35 cellular contexts compared by ENCODE assay signal in genomic region chr6:107161521-107161920, GRCh38.
"Had no signal": no experiment of that assay in that cellular context is flagged by ENCODE, and none has a peak within 500 bp of the region (broad histone marks: within the 10 kb centered on the region; RNA-seq: fewer than 3 reads in every experiment).

No MANE protein-coding gene starts in this region.

- H3K4me1 Mint-ChIP-seq: activated B cell treated with CpG ODN at 0.5 μM for 24 hours; activated CD4-positive, alpha-beta T cell treated with anti-CD3 and anti-CD28 coated beads, Interleukin-2, amount 10 ng/mL, durations not matched to agents 24 days and 14 days; activated naive CD8-positive, alpha-beta T cell treated with anti-CD3 and anti-CD28 coated beads for 36 hours; activated T-helper 17 cell treated with anti-CD3 and anti-CD28 coated beads, Interleukin-2, amount 50 U/mL, for 72 hours had no signal

- H3K4me1 ChIP-seq: adrenal gland, body of pancreas, breast epithelium had no signal

- H3K27ac Mint-ChIP-seq: activated B cell treated with CpG ODN at 0.5 μM for 24 hours; activated CD4-positive, alpha-beta memory T cell treated with anti-CD3 and anti-CD28 coated beads for 36 hours; activated CD4-positive, alpha-beta T cell treated with anti-CD3 and anti-CD28 coated beads, Interleukin-2, amount 10 ng/mL, durations not matched to agents 24 days and 14 days; activated CD8-positive, alpha-beta T cell treated with anti-CD3 and anti-CD28 coated beads for 36 hours; activated naive CD4-positive, alpha-beta T cell treated with anti-CD3 and anti-CD28 coated beads for 36 hours; activated naive CD8-positive, alpha-beta T cell treated with anti-CD3 and anti-CD28 coated beads for 36 hours; activated T-cell treated with anti-CD3 and anti-CD28 coated beads, Interleukin-2, amount 50 U/mL, for 72 hours; activated T-helper 1 cell treated with anti-CD3 and anti-CD28 coated beads, Interleukin-12 subunit alpha, Interleukin-12 subunit beta, Interleukin-2, Interleukin-4 antibody, amounts not matched to agents 30 ng/mL and 10 ng/mL and 1 ng/mL, durations not matched to agents 14 hours and 24 hours and 36 hours; activated T-helper 17 cell treated with anti-CD3 and anti-CD28 coated beads, Interleukin-2, amount 50 U/mL, for 72 hours; T-helper 1 cell treated with Interleukin-12 subunit alpha and Interleukin-12 subunit beta and Interleukin-4 antibody, amounts not matched to agents 30 μg/mL and 1 μg/mL, for 36 hours; T-helper 2 cell treated with Interferon-gamma antibody and Interleukin-4, amounts not matched to agents 5 μg/mL and 100 μg/mL, for 36 hours had no signal

- H3K36me3 Mint-ChIP-seq: activated CD4-positive, alpha-beta memory T cell treated with anti-CD3 and anti-CD28 coated beads for 36 hours; activated naive CD4-positive, alpha-beta T cell treated with anti-CD3 and anti-CD28 coated beads, Interleukin-2, amount 50 U/mL, for 72 hours; activated naive CD8-positive, alpha-beta T cell treated with anti-CD3 and anti-CD28 coated beads for 36 hours had no signal

- H3K36me3 ChIP-seq: adrenal gland, brain microvascular endothelial cell, breast epithelium had no signal

- H3K27ac ChIP-seq: adrenal gland, body of pancreas, brain microvascular endothelial cell, breast epithelium, VCaP had no signal

- DNase-seq: activated B cell treated with CpG ODN at 0.5 μM for 24 hours; activated CD4-positive, alpha-beta memory T cell treated with anti-CD3 and anti-CD28 coated beads for 36 hours; activated CD4-positive, alpha-beta T cell treated with anti-CD3 and anti-CD28 coated beads for 4 hours; activated CD4-positive, alpha-beta T cell treated with anti-CD3 and anti-CD28 coated beads, Interleukin-2, amount 10 ng/mL, durations not matched to agents 24 days and 14 days; activated CD4-positive, alpha-beta T cell treated with anti-CD3 and anti-CD28 coated beads, Interleukin-2, amount 50 U/mL, for 1 hour; activated CD4-positive, alpha-beta T cell treated with anti-CD3 and anti-CD28 coated beads, Interleukin-2, amount 50 U/mL, for 4 hours; activated CD4-positive, CD25-positive, alpha-beta regulatory T cell treated with anti-CD3 and anti-CD28 coated beads, Interleukin-2, amount 50 U/mL, for 72 hours; activated CD8-positive, alpha-beta memory T cell treated with anti-CD3 and anti-CD28 coated beads, Interleukin-2, amount 50 U/mL, for 4 hours; activated CD8-positive, alpha-beta T cell treated with anti-CD3 and anti-CD28 coated beads for 36 hours; activated effector memory CD4-positive, alpha-beta T cell treated with anti-CD3 and anti-CD28 coated beads, Interleukin-2, amount 50 U/mL, for 16 hours; activated gamma-delta T cell treated with Interleukin-2 at 50 U/mL for 16 hours; activated naive CD4-positive, alpha-beta T cell; activated naive CD4-positive, alpha-beta T cell treated with anti-CD3 and anti-CD28 coated beads for 36 hours; activated naive CD4-positive, alpha-beta T cell treated with anti-CD3 and anti-CD28 coated beads, Interleukin-2, amount 50 U/mL, for 16 hours; activated naive CD8-positive, alpha-beta T cell treated with anti-CD3 and anti-CD28 coated beads for 36 hours; activated T-cell treated with anti-CD3 and anti-CD28 coated beads for 4 hours; activated T-cell treated with anti-CD3 and anti-CD28 coated beads, Interleukin-2, amount 50 U/mL, for 1 hour; activated T-cell treated with anti-CD3 and anti-CD28 coated beads, Interleukin-2, amount 50 U/mL, for 4 hours; activated T-cell treated with anti-CD3 and anti-CD28 coated beads, Interleukin-2, amount 50 U/mL, for 72 hours; adrenal gland; amniotic stem cell; aorta; body of pancreas; brain microvascular endothelial cell; central memory CD4-positive, alpha-beta T cell; T-helper 1 cell; T-helper 2 cell; T-helper 9 cell had no signal

- H3K27me3 Mint-ChIP-seq: activated B cell treated with CpG ODN at 0.5 μM for 24 hours; activated CD4-positive, alpha-beta memory T cell treated with anti-CD3 and anti-CD28 coated beads for 36 hours; activated CD4-positive, alpha-beta T cell treated with anti-CD3 and anti-CD28 coated beads, Interleukin-2, amount 10 ng/mL, durations not matched to agents 24 days and 14 days; activated CD8-positive, alpha-beta T cell treated with anti-CD3 and anti-CD28 coated beads for 36 hours; activated naive CD8-positive, alpha-beta T cell treated with anti-CD3 and anti-CD28 coated beads for 36 hours; activated T-helper 17 cell treated with anti-CD3 and anti-CD28 coated beads, Interleukin-2, amount 50 U/mL, for 72 hours had no signal

- H3K9me3 Mint-ChIP-seq: activated B cell treated with CpG ODN at 0.5 μM for 24 hours; activated CD4-positive, alpha-beta memory T cell treated with anti-CD3 and anti-CD28 coated beads for 36 hours; activated CD4-positive, alpha-beta T cell treated with anti-CD3 and anti-CD28 coated beads, Interleukin-2, amount 10 ng/mL, durations not matched to agents 24 days and 14 days; activated CD8-positive, alpha-beta T cell treated with anti-CD3 and anti-CD28 coated beads for 36 hours; activated naive CD4-positive, alpha-beta T cell treated with anti-CD3 and anti-CD28 coated beads for 36 hours; activated naive CD4-positive, alpha-beta T cell treated with anti-CD3 and anti-CD28 coated beads, Interleukin-2, amount 50 U/mL, for 72 hours; activated naive CD8-positive, alpha-beta T cell treated with anti-CD3 and anti-CD28 coated beads for 36 hours; activated T-cell treated with anti-CD3 and anti-CD28 coated beads, Interleukin-2, amount 50 U/mL, for 4 hours; activated T-cell treated with anti-CD3 and anti-CD28 coated beads, Interleukin-2, amount 50 U/mL, for 72 hours; activated T-helper 1 cell treated with anti-CD3 and anti-CD28 coated beads, Interleukin-12 subunit alpha, Interleukin-12 subunit beta, Interleukin-2, Interleukin-4 antibody, amounts not matched to agents 30 ng/mL and 10 ng/mL and 1 ng/mL, durations not matched to agents 14 hours and 24 hours and 36 hours; activated T-helper 17 cell treated with anti-CD3 and anti-CD28 coated beads, Interleukin-2, amount 50 U/mL, for 72 hours; T-helper 1 cell treated with Interleukin-12 subunit alpha and Interleukin-12 subunit beta and Interleukin-4 antibody, amounts not matched to agents 30 μg/mL and 1 μg/mL, for 36 hours; T-helper 2 cell treated with Interferon-gamma antibody and Interleukin-4, amounts not matched to agents 5 μg/mL and 100 μg/mL, for 36 hours had no signal

- H3K9me3 ChIP-seq: adrenal gland, body of pancreas, breast epithelium had no signal

- H3K4me3 Mint-ChIP-seq: activated B cell treated with CpG ODN at 0.5 μM for 24 hours; activated CD4-positive, alpha-beta memory T cell treated with anti-CD3 and anti-CD28 coated beads for 36 hours; activated CD4-positive, alpha-beta T cell treated with anti-CD3 and anti-CD28 coated beads, Interleukin-2, amount 10 ng/mL, durations not matched to agents 24 days and 14 days; activated CD8-positive, alpha-beta T cell treated with anti-CD3 and anti-CD28 coated beads for 36 hours; activated naive CD4-positive, alpha-beta T cell treated with anti-CD3 and anti-CD28 coated beads for 36 hours; activated naive CD8-positive, alpha-beta T cell treated with anti-CD3 and anti-CD28 coated beads for 36 hours; activated T-cell treated with anti-CD3 and anti-CD28 coated beads, Interleukin-2, amount 50 U/mL, for 4 hours; activated T-cell treated with anti-CD3 and anti-CD28 coated beads, Interleukin-2, amount 50 U/mL, for 72 hours; activated T-helper 1 cell treated with anti-CD3 and anti-CD28 coated beads, Interleukin-12 subunit alpha, Interleukin-12 subunit beta, Interleukin-2, Interleukin-4 antibody, amounts not matched to agents 30 ng/mL and 10 ng/mL and 1 ng/mL, durations not matched to agents 14 hours and 24 hours and 36 hours; activated T-helper 17 cell treated with anti-CD3 and anti-CD28 coated beads, Interleukin-2, amount 50 U/mL, for 72 hours; T-helper 1 cell treated with Interleukin-12 subunit alpha and Interleukin-12 subunit beta and Interleukin-4 antibody, amounts not matched to agents 30 μg/mL and 1 μg/mL, for 36 hours; T-helper 2 cell treated with Interferon-gamma antibody and Interleukin-4, amounts not matched to agents 5 μg/mL and 100 μg/mL, for 36 hours had no signal

- H3K27me3 ChIP-seq: adrenal gland, body of pancreas, brain microvascular endothelial cell, breast epithelium had no signal

- H3K4me3 ChIP-seq: adrenal gland, body of pancreas, breast epithelium had no signal
